In genomic region chr11:9643751-9644150, GRCh38 we compare ENCODE assay signal across 16 cellular contexts. TPM values are rescaled to one million over a fixed set of nuclear protein-coding genes. Genes with fewer than 3 reads are reported as not detected.
A peak's percentile ranks its signal among the peaks of the same experiment; 100 is the strongest.
DNase-seq lines count a peak whose midpoint lies in the region; ATAC-seq and TF ChIP-seq lines count a peak whose summit lies in the region.
"Had no signal": no experiment of that assay in that cellular context is flagged by ENCODE, and none has a peak within 500 bp of the region (broad histone marks: within the 10 kb centered on the region; RNA-seq: fewer than 3 reads in every experiment).

No MANE protein-coding gene starts in this region.

- no peaks in the 10 kb centered on the region for H3K4me1 Mint-ChIP-seq in type B pancreatic cell (ENCODE audit: unreplicated experiment)
- no peaks in the 10 kb centered on the region for H3K4me1 Mint-ChIP-seq in activated CD4-positive, alpha-beta T cell treated with anti-CD3 and anti-CD28 coated beads for 36 hours
- H3K4me1 Mint-ChIP-seq in T-helper 2 cell treated with Interferon-gamma antibody and Interleukin-4, amounts not matched to agents 5 μg/mL and 100 μg/mL, for 36 hours (ENCODE audit: low read depth), result peaks cover 8% of the 10 kb centered on the region

- H3K27me3 Mint-ChIP-seq in type B pancreatic cell, result no peaks in the 10 kb centered on the region
- H3K27me3 Mint-ChIP-seq in activated CD4-positive, alpha-beta T cell treated with anti-CD3 and anti-CD28 coated beads for 36 hours, result no peaks in the 10 kb centered on the region
- H3K27me3 Mint-ChIP-seq in T-helper 2 cell treated with Interferon-gamma antibody and Interleukin-4, amounts not matched to agents 5 μg/mL and 100 μg/mL, for 36 hours (ENCODE audit: low read depth), result peaks cover 15% of the 10 kb centered on the region

- POLR2A ChIA-PET in activated CD4-positive, alpha-beta T cell treated with anti-CD3 and anti-CD28 coated beads for 36 hours (lab: Charles Lee), result no interaction called here

- CTCF ChIA-PET in activated CD4-positive, alpha-beta T cell treated with anti-CD3 and anti-CD28 coated beads for 36 hours (lab: Charles Lee), result no interaction called here

- no peak overlapping the region for H3K4me3 Mint-ChIP-seq in type B pancreatic cell
- no peak overlapping the region for H3K4me3 Mint-ChIP-seq in activated CD4-positive, alpha-beta T cell treated with anti-CD3 and anti-CD28 coated beads for 36 hours
- no peak overlapping the region for H3K4me3 Mint-ChIP-seq in T-helper 2 cell treated with Interferon-gamma antibody and Interleukin-4, amounts not matched to agents 5 μg/mL and 100 μg/mL, for 36 hours
- H3K4me3 Mint-ChIP-seq: activated T-helper 1 cell treated with anti-CD3 and anti-CD28 coated beads, Interleukin-12 subunit alpha, Interleukin-12 subunit beta, Interleukin-2, Interleukin-4 antibody, amounts not matched to agents 30 ng/mL and 10 ng/mL and 1 ng/mL, durations not matched to agents 14 hours and 24 hours and 36 hours had no signal

- peak; percentile 70 for ATAC-seq in GM18867 (IDR thresholded peaks at IDR 0.05; ENCODE audit: unreplicated experiment)
- ATAC-seq in GM21717 (IDR thresholded peaks at IDR 0.05; ENCODE audit: unreplicated experiment), result peak; percentile 53
- ATAC-seq in HG03378 (IDR thresholded peaks at IDR 0.05; ENCODE audit: unreplicated experiment), result peak; percentile 92
- peak; percentile 33 for ATAC-seq in left colon
- no peak for ATAC-seq in activated CD4-positive, alpha-beta T cell treated with anti-CD3 and anti-CD28 coated beads for 36 hours
- ATAC-seq in HG03045 (IDR thresholded peaks at IDR 0.05; ENCODE audit: unreplicated experiment), result no peak
- ATAC-seq: gastroesophageal sphincter had no signal

- intact Hi-C loops in left colon (cut with DNase I, micrococcal nuclease), result no loop called here
- intact Hi-C loops in activated CD4-positive, alpha-beta T cell treated with anti-CD3 and anti-CD28 coated beads for 36 hours (cut with DNase I, micrococcal nuclease), result no loop called here

- DNase-seq in left colon (no peak), type B pancreatic cell (ENCODE audit: extremely low spot score, unreplicated experiment) (no peak)
- no peak for DNase-seq in activated CD4-positive, alpha-beta T cell treated with anti-CD3 and anti-CD28 coated beads for 36 hours
- no peak for DNase-seq in T-helper 2 cell treated with Interferon-gamma antibody and Interleukin-4, amounts not matched to agents 5 μg/mL and 100 μg/mL, for 36 hours (ENCODE audit: low spot score)
- DNase-seq: activated CD4-positive, CD25-positive, alpha-beta regulatory T cell; HCEC 1CT; kidney glomerular epithelial cell; NCI-H1092 treated with DMSO at 0.1 percent for 48 hours; NCI-H748 treated with DMSO at 0.1 percent for 48 hours; SK-N-SH had no signal

- no peak overlapping the region for H3K27ac Mint-ChIP-seq in type B pancreatic cell
- H3K27ac Mint-ChIP-seq in activated CD4-positive, alpha-beta T cell treated with anti-CD3 and anti-CD28 coated beads for 36 hours, result no peak overlapping the region
- no peak overlapping the region for H3K27ac Mint-ChIP-seq in T-helper 2 cell treated with Interferon-gamma antibody and Interleukin-4, amounts not matched to agents 5 μg/mL and 100 μg/mL, for 36 hours
- H3K27ac Mint-ChIP-seq: activated T-helper 1 cell treated with anti-CD3 and anti-CD28 coated beads, Interleukin-12 subunit alpha, Interleukin-12 subunit beta, Interleukin-2, Interleukin-4 antibody, amounts not matched to agents 30 ng/mL and 10 ng/mL and 1 ng/mL, durations not matched to agents 14 hours and 24 hours and 36 hours had no signal

- H3K36me3 Mint-ChIP-seq in type B pancreatic cell, result no peaks in the 10 kb centered on the region
- H3K36me3 Mint-ChIP-seq in activated CD4-positive, alpha-beta T cell treated with anti-CD3 and anti-CD28 coated beads for 36 hours (ENCODE audit: low read depth), result no peaks in the 10 kb centered on the region
- H3K36me3 Mint-ChIP-seq in T-helper 2 cell treated with Interferon-gamma antibody and Interleukin-4, amounts not matched to agents 5 μg/mL and 100 μg/mL, for 36 hours (ENCODE audit: low read depth), result no peaks in the 10 kb centered on the region

- H3K9me3 Mint-ChIP-seq in type B pancreatic cell, result no peaks in the 10 kb centered on the region
- no peaks in the 10 kb centered on the region for H3K9me3 Mint-ChIP-seq in activated CD4-positive, alpha-beta T cell treated with anti-CD3 and anti-CD28 coated beads for 36 hours (ENCODE audit: low read depth)
- peaks cover 8% of the 10 kb centered on the region for H3K9me3 Mint-ChIP-seq in T-helper 2 cell treated with Interferon-gamma antibody and Interleukin-4, amounts not matched to agents 5 μg/mL and 100 μg/mL, for 36 hours

- no peak for TF ChIP-seq CTCF in type B pancreatic cell (conservative IDR thresholded peaks at IDR 0.05)

RNA-seq across cellular contexts. Expression of gene SWAP70, which starts 20.1 kb away (rescaled TPM):
- total RNA-seq in left colon, result 10 to 100 TPM; 15.7 to 21.9 TPM
- total RNA-seq in type B pancreatic cell (ENCODE audit: low replicate concordance), result 18.8 and 35.6 TPM in 2 replicates
- 1 to 10 TPM; 7.5 to 9.7 TPM for total RNA-seq in activated CD4-positive, alpha-beta T cell treated with anti-CD3 and anti-CD28 coated beads for 36 hours

Comparison
In these comparisons a context has a peak if more than half of its experiments do, and no peak if none do; other contexts are left out.
1. ATAC-seq: peak in GM18867 (single experiment), GM21717 (single experiment), HG03378 (single experiment) and left colon (single experiment); none in activated CD4-positive, alpha-beta T cell treated with anti-CD3 and anti-CD28 coated beads for 36 hours (single experiment) and HG03045 (single experiment).